ENCODE assay signal across 11 cellular contexts in genomic region chr2:173218331-173219056, GRCh38.
DNase-seq lines count a peak whose midpoint lies in the region; ATAC-seq and TF ChIP-seq lines count a peak whose summit lies in the region.
"Had no signal": no experiment of that assay in that cellular context is flagged by ENCODE, and none has a peak within 500 bp of the region (broad histone marks: within the 10 kb centered on the region; RNA-seq: fewer than 3 reads in every experiment).

No MANE protein-coding gene starts in this region.

- H3K27me3 ChIP-seq in transverse colon: no peaks in the 10 kb centered on the region

- TF ChIP-seq CTCF in transverse colon (IDR thresholded peaks at IDR 0.05): no peak

- ATAC-seq in left colon: peak; percentile 72

- WGBS in transverse colon (ENCODE audit: low coverage in 1 of 2), 2 donors: 35 to 43% methylated on average over 5 to 6 of the region's 6 CpGs

- H3K9me3 ChIP-seq in transverse colon: no peaks in the 10 kb centered on the region

- DNase-seq in NCI-H82 (lab: John Stamatoyannopoulos, UW): peak; percentile 58
- DNase-seq in NCI-H82 treated with DMSO at 0.1 percent for 48 hours (lab: John Stamatoyannopoulos, UW; ENCODE audit: unreplicated experiment): no peak
- no peak for DNase-seq in left colon
- no peak for DNase-seq in transverse colon
- DNase-seq in NCI-H1694 treated with DMSO at 0.1 percent for 48 hours (lab: John Stamatoyannopoulos, UW): no peak
- DNase-seq in NCI-H524 (lab: John Stamatoyannopoulos, UW): no peak
- DNase-seq in posterior vena cava (ENCODE audit: low spot score): no peak
- DNase-seq: activated effector memory CD4-positive, alpha-beta T cell treated with Interleukin-2 at 50 U/mL for 16 hours; NCI-H748 treated with DMSO at 0.1 percent for 48 hours had no signal

- H3K4me1 ChIP-seq in transverse colon: peaks cover 6 to 24% (median 13%) of the 10 kb centered on the region in 4 donors

- in situ Hi-C loops in transverse colon (cut with MboI; ENCODE audit: low pct_ligation_motif_present in 1 of 4, low pct_unique_long_range_greater_than_20kb in 1 of 4, low sequenced_read_pairs in 3 of 4): loop anchor here in 3 of 4 donors (10.0 to 25.0 kb wide), 3 partner anchors 184 to 406 kb away; no protein-coding TSS in a partner anchor

- H3K27ac ChIP-seq in cingulate gyrus (ENCODE audit: low read depth, low read length) (peak overlapping the region; percentile 34), transverse colon (peak overlapping the region; percentile 14 to 45 (median 28))
- H3K27ac ChIP-seq: epithelial cell of prostate had no signal

- intact Hi-C loops in left colon (cut with DNase I, micrococcal nuclease): no loop called here
- intact Hi-C loops in transverse colon (cut with DNase I; ENCODE audit: low total_unique reads): loop anchor here (5.0 kb wide), 1 partner anchor 191 kb away; no protein-coding TSS in a partner anchor
- intact Hi-C loops in posterior vena cava (cut with DNase I): no loop called here

- no peak for TF ChIP-seq POLR2A in transverse colon (IDR thresholded peaks at IDR 0.05)

- TF ChIP-seq EP300 in transverse colon (IDR thresholded peaks at IDR 0.05; ENCODE audit: low read depth): no peak

- no peak overlapping the region for H3K4me3 ChIP-seq in transverse colon

- no peaks in the 10 kb centered on the region for H3K36me3 ChIP-seq in transverse colon
